Comparison of ENCODE assay signal across 8 cellular contexts in genomic region chr17:16438557-16439302, GRCh38. TPM values are rescaled to one million over a fixed set of nuclear protein-coding genes. Genes with fewer than 3 reads are reported as not detected.
DNase-seq lines count a peak whose midpoint lies in the region; TF ChIP-seq lines count a peak whose summit lies in the region.

No MANE protein-coding gene starts in this region.

- H3K4me3 Mint-ChIP-seq in HFFc6: peak overlapping the region; percentile 99
- H3K4me3 Mint-ChIP-seq in activated naive CD4-positive, alpha-beta T cell treated with anti-CD3 and anti-CD28 coated beads, Interleukin-2, amount 10 ng/mL, durations not matched to agents 7 days and 5 days: peak overlapping the region; percentile 98

- peaks cover 43% of the 10 kb centered on the region for H3K4me1 Mint-ChIP-seq in HFFc6 (ENCODE audit: low read depth)
- H3K4me1 Mint-ChIP-seq in activated naive CD4-positive, alpha-beta T cell treated with anti-CD3 and anti-CD28 coated beads, Interleukin-2, amount 10 ng/mL, durations not matched to agents 7 days and 5 days: peaks cover 49% of the 10 kb centered on the region

- H3K27me3 ChIP-seq in neutrophil: no peaks in the 10 kb centered on the region

- H3K9me3 Mint-ChIP-seq in HFFc6: peaks cover 10% of the 10 kb centered on the region; the same call in 1 of the 2 replicates
- no peaks in the 10 kb centered on the region for H3K9me3 Mint-ChIP-seq in activated naive CD4-positive, alpha-beta T cell treated with anti-CD3 and anti-CD28 coated beads, Interleukin-2, amount 10 ng/mL, durations not matched to agents 7 days and 5 days

- peaks cover 19% of the 10 kb centered on the region for H3K27me3 Mint-ChIP-seq in HFFc6 (ENCODE audit: insufficient read depth)
- H3K27me3 Mint-ChIP-seq in activated naive CD4-positive, alpha-beta T cell treated with anti-CD3 and anti-CD28 coated beads, Interleukin-2, amount 10 ng/mL, durations not matched to agents 7 days and 5 days: no peaks in the 10 kb centered on the region

- no peaks in the 10 kb centered on the region for H3K9me3 ChIP-seq in neutrophil

- H3K4me3 ChIP-seq in neutrophil (ENCODE audit: low read depth in 1 of 2, low read length in 1 of 2): peak overlapping the region; percentile 75 to 91

- H3K4me1 ChIP-seq in neutrophil (ENCODE audit: control insufficient read depth in 1 of 2, insufficient read depth in 1 of 2, low read depth in 1 of 2, low read length in 1 of 2): peaks cover 56% of the 10 kb centered on the region in 2 experiments

- peaks cover 45% of the 10 kb centered on the region for H3K36me3 ChIP-seq in neutrophil

- peak; percentile 99 for DNase-seq in GM04504 (ENCODE audit: low read depth)
- peak; percentile 99 for DNase-seq in HFFc6
- peak; percentile 96 for DNase-seq in NAMALWA (ENCODE audit: low spot score)
- DNase-seq in SK-MEL-5 (ENCODE audit: low read depth, low spot score): peak; percentile 100
- DNase-seq in activated naive CD4-positive, alpha-beta T cell treated with anti-CD3 and anti-CD28 coated beads, Interleukin-2, amount 10 ng/mL, durations not matched to agents 7 days and 5 days: peak; percentile 96
- peak; percentile 99 for DNase-seq in germinal center (ENCODE audit: low spot score)
- peak; percentile 76 to 100 (median 95) for DNase-seq in substantia nigra (lab: John Stamatoyannopoulos, UW)

- CTCF ChIA-PET in activated naive CD4-positive, alpha-beta T cell treated with anti-CD3 and anti-CD28 coated beads, Interleukin-2, amount 10 ng/mL, durations not matched to agents 7 days and 5 days (lab: Charles Lee): interaction anchor here (1.0 to 1.6 kb wide), 5 partner anchors 11 to 85 kb away, joined by 3 to 7 read pairs (median 5); partner anchors contain the start of genes CENPV and UBB

- H3K36me3 Mint-ChIP-seq in HFFc6 (ENCODE audit: low read depth): peaks cover 46% of the 10 kb centered on the region
- H3K36me3 Mint-ChIP-seq in activated naive CD4-positive, alpha-beta T cell treated with anti-CD3 and anti-CD28 coated beads, Interleukin-2, amount 10 ng/mL, durations not matched to agents 7 days and 5 days: peaks cover 48% of the 10 kb centered on the region

- in situ Hi-C loops in SK-MEL-5 (cut with HindIII; ENCODE audit: low pct_unique_long_range_greater_than_20kb, low sequenced_read_pairs): no loop called here

- peak; percentile 30 for TF ChIP-seq CTCF in HFFc6 (IDR thresholded peaks at IDR 0.05)
- TF ChIP-seq CTCF in neutrophil (IDR thresholded peaks at IDR 0.05): no peak

- peak overlapping the region; percentile 94 for H3K27ac Mint-ChIP-seq in HFFc6
- H3K27ac Mint-ChIP-seq in activated naive CD4-positive, alpha-beta T cell treated with anti-CD3 and anti-CD28 coated beads, Interleukin-2, amount 10 ng/mL, durations not matched to agents 7 days and 5 days: peak overlapping the region; percentile 96

- H3K27ac ChIP-seq in neutrophil (peak overlapping the region; percentile 88), substantia nigra (ENCODE audit: low read depth, low read length, poor library complexity, severe bottlenecking) (peak overlapping the region; percentile 95)

RNA-seq across cellular contexts. Expression of gene TRPV2, which starts 23.4 kb away (rescaled TPM):
- total RNA-seq in HFFc6 (2021; fragmentation: NEBNext Ultra II Directional; extraction: Animal tissue kit (Norgen Biotek cat#: 25700)): 10 to 100 TPM in 4 of 6 experiments, 1 to 10 TPM in 2; 2.9 to 19.5 (median 18.1) TPM
- total RNA-seq in SK-MEL-5 (2014; rRNA removed; shearing (Covaris generic)): 208 and 236 TPM in 2 replicates
- 191 and 204 TPM in 2 replicates for polyA plus RNA-seq in SK-MEL-5 (2015; cell fraction: cytosol; rRNA removed)
- polyA plus RNA-seq in SK-MEL-5 (2015; cell fraction: nucleus; rRNA removed): 139 and 188 TPM in 2 replicates

RNA-seq across cellular contexts. Expression of gene LRRC75A, which starts 53.3 kb away (rescaled TPM):
- total RNA-seq in HFFc6 (2021; fragmentation: NEBNext Ultra II Directional; extraction: Animal tissue kit (Norgen Biotek cat#: 25700)): under 1 TPM; 0.14 to 0.57 (median 0.27) TPM
- total RNA-seq in SK-MEL-5 (2014; rRNA removed; shearing (Covaris generic)): 5.1 and 5.3 TPM in 2 replicates
- 3.1 and 6.2 TPM in 2 replicates for polyA plus RNA-seq in SK-MEL-5 (2015; cell fraction: cytosol; rRNA removed)
- polyA plus RNA-seq in SK-MEL-5 (2015; cell fraction: nucleus; rRNA removed): 5.9 and 7.4 TPM in 2 replicates

RNA-seq across cellular contexts. Expression of gene UBB, which starts 57.8 kb away (rescaled TPM):
- 1,000 to 10,000 TPM; 1,553 to 1,785 (median 1,678) TPM for total RNA-seq in HFFc6 (2021; fragmentation: NEBNext Ultra II Directional; extraction: Animal tissue kit (Norgen Biotek cat#: 25700))
- 7,095 and 8,296 TPM in 2 replicates for total RNA-seq in SK-MEL-5 (2014; rRNA removed; shearing (Covaris generic))
- polyA plus RNA-seq in SK-MEL-5 (2015; cell fraction: cytosol; rRNA removed): 3,041 and 4,491 TPM in 2 replicates
- polyA plus RNA-seq in SK-MEL-5 (2015; cell fraction: nucleus; rRNA removed): 448 and 525 TPM in 2 replicates

Comparison
In these comparisons a context has a peak if more than half of its experiments do, and no peak if none do; other contexts are left out.
1. Peak in every context shown above with its lines: DNase-seq, H3K4me3 ChIP-seq and H3K27ac ChIP-seq.
2. RNA of gene TRPV2, which starts 23.4 kb away (total RNA-seq): 208 to 236 TPM in SK-MEL-5; 2.9 to 19.5 TPM in HFFc6; every median in the first group is over 10 times any median in the second.